ENCODE assay signal across 1 cellular context in the genomic region with DNA sequence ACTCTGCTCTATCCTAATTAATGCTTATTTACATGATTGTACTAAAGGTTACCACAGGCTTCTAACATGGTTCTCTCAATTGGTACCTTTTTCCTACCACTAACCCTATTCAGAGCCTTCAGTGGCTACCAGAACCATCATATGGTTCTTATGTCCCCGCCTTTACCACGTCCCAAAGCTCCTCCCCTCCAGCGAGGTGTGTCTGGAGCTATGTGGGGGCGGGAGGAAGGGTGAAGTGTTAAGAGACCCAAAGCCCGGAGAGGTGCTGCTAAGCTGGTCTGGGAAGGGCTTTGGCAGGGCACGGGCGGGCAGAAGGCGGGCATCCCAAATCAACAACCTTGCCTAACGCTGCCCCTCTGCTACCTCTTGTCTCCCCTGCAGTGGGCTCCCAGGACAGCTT.
TF ChIP-seq lines count a peak whose summit lies in the region.

No MANE protein-coding gene starts in this region.

TF ChIP-seq in IMR-90, 13 proteins besides CTCF, POLR2A, EP300 and RAD21 (continued from another document):
- TF ChIP-seq ELK1 (IDR thresholded peaks at IDR 0.05; ENCODE audit: borderline replicate concordance, low read depth, low read length) (no peak), MXI1 (IDR thresholded peaks at IDR 0.05; ENCODE audit: borderline replicate concordance, low read depth, low read length) (no peak), RCOR1 (IDR thresholded peaks at IDR 0.05; ENCODE audit: insufficient replicate concordance, low read length) (no peak)
TF ChIP-seq in IMR-90: peak in this region for 0.
